Comparison of ENCODE assay signal across 16 cellular contexts in genomic region chr4:136336479-136336878, GRCh38.
DNase-seq lines count a peak whose midpoint lies in the region; ATAC-seq and TF ChIP-seq lines count a peak whose summit lies in the region.
"Had no signal": no experiment of that assay in that cellular context is flagged by ENCODE, and none has a peak within 500 bp of the region (broad histone marks: within the 10 kb centered on the region; RNA-seq: fewer than 3 reads in every experiment).

No MANE protein-coding gene starts in this region.

- no peaks in the 10 kb centered on the region for H3F3A ChIP-seq in neural progenitor cell (ENCODE audit: low read depth)

- peaks cover 2% of the 10 kb centered on the region for H3K27me3 Mint-ChIP-seq in neural progenitor cell (ENCODE audit: insufficient read depth, low read depth)
- H3K27me3 Mint-ChIP-seq: CD4-positive, alpha-beta memory T cell had no signal

- no peak for TF ChIP-seq EP300 in upper lobe of left lung (IDR thresholded peaks at IDR 0.05)

- no peaks in the 10 kb centered on the region for H3K36me3 ChIP-seq in neural progenitor cell
- H3K36me3 ChIP-seq in upper lobe of left lung, result no peaks in the 10 kb centered on the region
- H3K36me3 ChIP-seq: HAP-1 had no signal

- H3K36me3 Mint-ChIP-seq in neural progenitor cell, result no peaks in the 10 kb centered on the region
- H3K36me3 Mint-ChIP-seq: CD4-positive, alpha-beta memory T cell had no signal

- H3K9ac ChIP-seq in neural progenitor cell, result no peak overlapping the region

- H3K4me3 ChIP-seq in neural progenitor cell (no peak overlapping the region), upper lobe of left lung (no peak overlapping the region), coronary artery (no peak overlapping the region)
- H3K4me3 ChIP-seq: HAP-1 had no signal

- TF ChIP-seq CTCF in neural progenitor cell (IDR thresholded peaks at IDR 0.05) (no peak), upper lobe of left lung (IDR thresholded peaks at IDR 0.05) (no peak), coronary artery (IDR thresholded peaks at IDR 0.05) (no peak)

- no peaks in the 10 kb centered on the region for H3K4me1 Mint-ChIP-seq in neural progenitor cell
- H3K4me1 Mint-ChIP-seq: CD4-positive, alpha-beta memory T cell had no signal

- H3K4me2 ChIP-seq in neural progenitor cell, result no peak overlapping the region

- no peak overlapping the region for H3K27ac Mint-ChIP-seq in neural progenitor cell
- H3K27ac Mint-ChIP-seq: CD4-positive, alpha-beta memory T cell; HFFc6 had no signal

- H3K27me3 ChIP-seq in neural progenitor cell (no peaks in the 10 kb centered on the region), upper lobe of left lung (no peaks in the 10 kb centered on the region)

- peak overlapping the region; percentile 27 for H2AFZ ChIP-seq in neural progenitor cell (replicated peaks)

- intact Hi-C loops in sciatic nerve (cut with DNase I), result no loop called here

- 96% methylated on average over 4 of the region's 4 CpGs; no CpG with 5 or more reads in 1 of the 2 donors for WGBS in upper lobe of left lung, 2 donors

- H3K9me3 ChIP-seq in neural progenitor cell (ENCODE audit: low read depth) (no peaks in the 10 kb centered on the region), upper lobe of left lung (no peaks in the 10 kb centered on the region)
- H3K9me3 ChIP-seq: HAP-1 had no signal

- H3K79me2 ChIP-seq in neural progenitor cell (ENCODE audit: low read depth), result no peaks in the 10 kb centered on the region

- ATAC-seq in sciatic nerve (peak; percentile 22), upper lobe of left lung (ENCODE audit: low FRiP score in 2 of 2) (peak; percentile 11 to 31), HG02840 (IDR thresholded peaks at IDR 0.05; ENCODE audit: low FRiP score, unreplicated experiment) (no peak), GM19455 (IDR thresholded peaks at IDR 0.05; ENCODE audit: unreplicated experiment) (no peak)

- H3K9me3 Mint-ChIP-seq in neural progenitor cell, result peaks cover 3% of the 10 kb centered on the region

- no peak overlapping the region for H3K4me3 Mint-ChIP-seq in neural progenitor cell
- H3K4me3 Mint-ChIP-seq: CD4-positive, alpha-beta memory T cell; HFFc6 had no signal

- TF ChIP-seq POLR2A in upper lobe of left lung (IDR thresholded peaks at IDR 0.05), result no peak

- no peaks in the 10 kb centered on the region for H4K20me1 ChIP-seq in neural progenitor cell (ENCODE audit: low read depth)

- H3K27ac ChIP-seq in neural progenitor cell (no peak overlapping the region), upper lobe of left lung (no peak overlapping the region), coronary artery (no peak overlapping the region)

- H3K4me1 ChIP-seq in neural progenitor cell (no peaks in the 10 kb centered on the region), upper lobe of left lung (no peaks in the 10 kb centered on the region)
- H3K4me1 ChIP-seq: HAP-1 had no signal

- DNase-seq in neural progenitor cell (ENCODE audit: low spot score) (no peak), sciatic nerve (ENCODE audit: low spot score) (no peak), upper lobe of left lung (no peak), coronary artery (ENCODE audit: low spot score) (no peak)
- DNase-seq: C1 segment of cervical spinal cord, Calu3, COR-L47, DMS53, DMS79 treated with DMSO at 0.1 percent for 48 hours, GF-D8, GOT3, HFFc6 had no signal

Comparison
In these comparisons a context has a peak if more than half of its experiments do, and no peak if none do; other contexts are left out.
1. ATAC-seq: peak in sciatic nerve (single experiment) and upper lobe of left lung (2 of 2); none in HG02840 (single experiment) and GM19455 (single experiment).